12 cellular contexts compared by ENCODE assay signal in the genomic region with DNA sequence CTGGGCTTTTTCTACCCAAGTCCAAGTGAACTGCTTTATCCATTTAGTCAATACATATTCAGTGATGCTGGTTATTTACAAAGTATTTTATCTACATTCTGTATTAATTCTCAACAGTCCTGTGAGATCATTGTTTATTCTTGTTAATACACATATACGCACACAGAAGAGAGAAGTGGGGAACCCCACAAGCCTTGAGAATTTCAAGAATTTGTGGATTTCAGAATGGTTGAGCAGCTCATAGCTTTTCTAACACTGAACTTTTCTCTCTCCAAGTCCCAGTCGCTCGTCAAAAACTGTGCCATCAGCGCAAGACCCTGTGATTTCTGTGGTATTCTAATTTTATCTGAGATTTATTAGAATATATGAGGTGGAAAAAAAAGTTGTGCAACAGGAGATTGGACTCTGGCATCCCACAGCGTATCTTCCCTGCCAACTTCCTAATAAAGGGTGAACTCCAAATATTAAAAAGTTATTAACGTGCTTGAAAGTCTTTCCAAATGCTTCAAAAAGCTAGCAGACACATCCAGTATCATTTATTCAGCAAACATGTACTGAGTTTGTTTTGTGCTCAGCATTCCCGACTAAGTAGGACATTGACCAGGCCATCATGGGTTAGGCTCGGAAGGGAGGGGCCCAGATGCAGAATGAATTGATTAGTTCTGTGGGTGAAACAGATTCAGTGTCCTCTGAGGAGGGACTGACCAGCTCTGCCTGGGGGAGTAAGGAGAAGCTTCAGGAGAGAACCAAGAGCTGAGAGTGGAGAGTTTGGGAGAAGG.
A peak's percentile ranks its signal among the peaks of the same experiment; 100 is the strongest.
DNase-seq lines count a peak whose midpoint lies in the region; ATAC-seq and TF ChIP-seq lines count a peak whose summit lies in the region.
"Had no signal": no experiment of that assay in that cellular context is flagged by ENCODE, and none has a peak within 500 bp of the region (broad histone marks: within the 10 kb centered on the region; RNA-seq: fewer than 3 reads in every experiment).

No MANE protein-coding gene starts in this region.

- no peak overlapping the region for H3K9ac ChIP-seq in skeletal muscle tissue (ENCODE audit: low read depth in 1 of 3, low read length in 3 of 3)
- H3K9ac ChIP-seq in SK-N-SH = no peak overlapping the region

- H3K4me3 Mint-ChIP-seq in Caco-2 (ENCODE audit: unreplicated experiment) (no peak overlapping the region), MCF 10A (ENCODE audit: unreplicated experiment) (no peak overlapping the region)

- H3K36me3 ChIP-seq in Caco-2 (ENCODE audit: control insufficient read depth, insufficient read depth, low read length) = no peaks in the 10 kb centered on the region
- H3K36me3 ChIP-seq in left lung = no peaks in the 10 kb centered on the region
- H3K36me3 ChIP-seq in skeletal muscle tissue (ENCODE audit: control insufficient read depth in 3 of 3, insufficient read depth in 3 of 3, low read length in 3 of 3) = no peaks in the 10 kb centered on the region
- H3K36me3 ChIP-seq in SK-N-SH (replicated peaks in 1 of 2; ENCODE audit: control insufficient read depth in 1 of 2, insufficient read depth in 2 of 2, low read length in 1 of 2) = peaks cover 16 to 20% of the 10 kb centered on the region in 2 experiments

- no peak for TF ChIP-seq EP300 in SK-N-SH (IDR thresholded peaks at IDR 0.05; ENCODE audit: borderline replicate concordance in 1 of 2, low read depth in 1 of 2, low read length in 1 of 2)

- H3K27me3 ChIP-seq in Caco-2 (replicated peaks; ENCODE audit: control insufficient read depth, insufficient read depth, low read length) (no peaks in the 10 kb centered on the region), left lung (no peaks in the 10 kb centered on the region), skeletal muscle tissue (ENCODE audit: control insufficient read depth in 3 of 3, insufficient read depth in 3 of 3, low read length in 3 of 3) (no peaks in the 10 kb centered on the region), SK-N-SH (ENCODE audit: insufficient read depth) (no peaks in the 10 kb centered on the region)

- H3K9me3 Mint-ChIP-seq in Caco-2 (ENCODE audit: unreplicated experiment) (no peaks in the 10 kb centered on the region), MCF 10A (ENCODE audit: unreplicated experiment) (no peaks in the 10 kb centered on the region)

- CTCF ChIA-PET in Caco-2 (lab: Charles Lee) = no interaction called here
- CTCF ChIA-PET in MCF 10A (lab: Yijun Ruan, JAX) = interaction anchor here (0.6 to 3.2 kb wide), 7 partner anchors 29 to 775 kb away, joined by 3 to 11 read pairs (median 3); no protein-coding TSS in a partner anchor
- CTCF ChIA-PET in SK-N-SH (lab: Yijun Ruan, JAX) = interaction anchor here (1.4 to 5.3 kb wide), 3 partner anchors 12 to 315 kb away, joined by 3 to 25 read pairs (median 4); no protein-coding TSS in a partner anchor

- no peak for TF ChIP-seq RAD21 in SK-N-SH (IDR thresholded peaks at IDR 0.05; ENCODE audit: low read length)

- H3K4me3 ChIP-seq in Caco-2 (ENCODE audit: low read depth, low read length) (no peak overlapping the region), left lung (no peak overlapping the region), skeletal muscle tissue (ENCODE audit: low read length in 3 of 3) (no peak overlapping the region), SK-N-SH (ENCODE audit: low read depth in 2 of 2, low read length in 1 of 2) (no peak overlapping the region)

- H3K27ac ChIP-seq in left lung (peak overlapping the region in 1 of 2 donors; percentile 52), skeletal muscle tissue (ENCODE audit: low read depth, low read length) (peak overlapping the region; percentile 37), SK-N-SH (ENCODE audit: low read depth in 2 of 2, low read length in 1 of 2) (no peak overlapping the region)

- H4K20me1 ChIP-seq in SK-N-SH (ENCODE audit: insufficient read depth) = peaks cover 52% of the 10 kb centered on the region

- intact Hi-C loops in Caco-2 (cut with micrococcal nuclease; ENCODE audit: unreplicated experiment) (no loop called here), MCF 10A (cut with micrococcal nuclease) (no loop called here), left lung (cut with DNase I) (no loop called here)

- H3K9me2 ChIP-seq in SK-N-SH = no peaks in the 10 kb centered on the region

- DNase-seq in Caco-2 (no peak), MCF 10A (ENCODE audit: unreplicated experiment) (no peak), left lung (no peak), NCI-H187 (lab: John Stamatoyannopoulos, UW) (no peak), NCI-H2081 treated with DMSO at 0.1 percent for 48 hours (lab: John Stamatoyannopoulos, UW) (no peak), Ammon's horn (ENCODE audit: low spot score) (no peak), SK-N-SH (no peak)
- DNase-seq: activated naive CD4-positive, alpha-beta T cell treated with Interleukin-2 at 50 U/mL for 16 hours; erythroblast; KBM-7; NCI-H146 had no signal

- H3K9me3 ChIP-seq in Caco-2 (no peaks in the 10 kb centered on the region), left lung (no peaks in the 10 kb centered on the region), skeletal muscle tissue (ENCODE audit: control insufficient read depth in 3 of 3, low read length in 3 of 3) (no peaks in the 10 kb centered on the region), SK-N-SH (no peaks in the 10 kb centered on the region)

- peak; percentile 38 for ATAC-seq in left lung

- H3K36me3 Mint-ChIP-seq in Caco-2 (ENCODE audit: insufficient read depth, unreplicated experiment) (no peaks in the 10 kb centered on the region), MCF 10A (ENCODE audit: insufficient read depth, unreplicated experiment) (peaks cover 75% of the 10 kb centered on the region)

- peaks cover 18% of the 10 kb centered on the region for H3K4me1 ChIP-seq in Caco-2
- H3K4me1 ChIP-seq in left lung = peaks cover 18 to 25% of the 10 kb centered on the region in 2 donors
- H3K4me1 ChIP-seq in skeletal muscle tissue (ENCODE audit: control insufficient read depth in 3 of 3, insufficient read depth in 3 of 3, low read length in 3 of 3) = peaks cover 31 to 44% (median 42%) of the 10 kb centered on the region in 3 donors
- peaks cover 13 to 19% of the 10 kb centered on the region in 2 experiments; a peak in 3 of 4 replicates for H3K4me1 ChIP-seq in SK-N-SH (ENCODE audit: control insufficient read depth in 1 of 2, insufficient read depth in 2 of 2, low read depth in 1 of 2, low read length in 1 of 2)

- 96% methylated on average over 8 of the region's 8 CpGs for WGBS in SK-N-SH (ENCODE audit: low lambda C conversion rate)

- no peak overlapping the region for H3K4me2 ChIP-seq in SK-N-SH

- H3F3A ChIP-seq in SK-N-SH (replicated peaks; ENCODE audit: insufficient read depth) = peaks cover 23% of the 10 kb centered on the region

- H3K27ac Mint-ChIP-seq in Caco-2 (ENCODE audit: unreplicated experiment) (peak overlapping the region; percentile 21), MCF 10A (ENCODE audit: low read depth, unreplicated experiment) (peak overlapping the region; percentile 87)

- POLR2A ChIA-PET in Caco-2 (lab: Charles Lee) (no interaction called here), MCF 10A (lab: Yijun Ruan, JAX) (interaction anchor here (0.6 to 6.5 kb wide), 13 partner anchors 9 to 815 kb away, joined by 3 to 97 read pairs (median 4); no protein-coding TSS in a partner anchor), SK-N-SH (lab: Yijun Ruan, JAX) (no interaction called here)

- H3K4me1 Mint-ChIP-seq in Caco-2 (ENCODE audit: low read depth, unreplicated experiment) (peaks cover 27% of the 10 kb centered on the region), MCF 10A (ENCODE audit: insufficient read depth, unreplicated experiment) (peaks cover 60% of the 10 kb centered on the region)

- no peak for TF ChIP-seq CTCF in Caco-2 (IDR thresholded peaks at IDR 0.05; ENCODE audit: insufficient read depth in 1 of 2, low read depth in 1 of 2, low read length in 1 of 2, severe bottlenecking in 1 of 2, unreplicated experiment in 1 of 2)
- no peak for TF ChIP-seq CTCF in MCF 10A (IDR thresholded peaks at IDR 0.05; ENCODE audit: unreplicated experiment)
- TF ChIP-seq CTCF in left lung (IDR thresholded peaks at IDR 0.05) = no peak
- TF ChIP-seq CTCF in SK-N-SH (IDR thresholded peaks at IDR 0.05) = no peak

- H3K79me2 ChIP-seq in SK-N-SH (ENCODE audit: insufficient read depth) = peaks cover 98% of the 10 kb centered on the region

- H3K27me3 Mint-ChIP-seq in Caco-2 (ENCODE audit: insufficient read depth, unreplicated experiment) (no peaks in the 10 kb centered on the region), MCF 10A (ENCODE audit: insufficient read depth, unreplicated experiment) (no peaks in the 10 kb centered on the region)

- H2AFZ ChIP-seq in SK-N-SH (ENCODE audit: low read depth) = no peak overlapping the region

- no TSS peak for BruUV-seq in Caco-2 (replicated peaks; lab: Mats Ljungman, UMichigan)
- no TSS peak for BruUV-seq in MCF 10A (replicated peaks; lab: Mats Ljungman, UMichigan)

TF ChIP-seq in SK-N-SH, 30 proteins besides CTCF, POLR2A, EP300 and RAD21 (continues in another document):
- TF ChIP-seq NFIC (IDR thresholded peaks at IDR 0.05; ENCODE audit: borderline replicate concordance) (no peak), RXRA (IDR thresholded peaks at IDR 0.05; ENCODE audit: borderline replicate concordance, low read depth) (no peak), SIN3A (IDR thresholded peaks at IDR 0.05; ENCODE audit: borderline replicate concordance, low read depth, low read length) (no peak), TCF12 (IDR thresholded peaks at IDR 0.05) (no peak)
- TF ChIP-seq, protein P1, sequence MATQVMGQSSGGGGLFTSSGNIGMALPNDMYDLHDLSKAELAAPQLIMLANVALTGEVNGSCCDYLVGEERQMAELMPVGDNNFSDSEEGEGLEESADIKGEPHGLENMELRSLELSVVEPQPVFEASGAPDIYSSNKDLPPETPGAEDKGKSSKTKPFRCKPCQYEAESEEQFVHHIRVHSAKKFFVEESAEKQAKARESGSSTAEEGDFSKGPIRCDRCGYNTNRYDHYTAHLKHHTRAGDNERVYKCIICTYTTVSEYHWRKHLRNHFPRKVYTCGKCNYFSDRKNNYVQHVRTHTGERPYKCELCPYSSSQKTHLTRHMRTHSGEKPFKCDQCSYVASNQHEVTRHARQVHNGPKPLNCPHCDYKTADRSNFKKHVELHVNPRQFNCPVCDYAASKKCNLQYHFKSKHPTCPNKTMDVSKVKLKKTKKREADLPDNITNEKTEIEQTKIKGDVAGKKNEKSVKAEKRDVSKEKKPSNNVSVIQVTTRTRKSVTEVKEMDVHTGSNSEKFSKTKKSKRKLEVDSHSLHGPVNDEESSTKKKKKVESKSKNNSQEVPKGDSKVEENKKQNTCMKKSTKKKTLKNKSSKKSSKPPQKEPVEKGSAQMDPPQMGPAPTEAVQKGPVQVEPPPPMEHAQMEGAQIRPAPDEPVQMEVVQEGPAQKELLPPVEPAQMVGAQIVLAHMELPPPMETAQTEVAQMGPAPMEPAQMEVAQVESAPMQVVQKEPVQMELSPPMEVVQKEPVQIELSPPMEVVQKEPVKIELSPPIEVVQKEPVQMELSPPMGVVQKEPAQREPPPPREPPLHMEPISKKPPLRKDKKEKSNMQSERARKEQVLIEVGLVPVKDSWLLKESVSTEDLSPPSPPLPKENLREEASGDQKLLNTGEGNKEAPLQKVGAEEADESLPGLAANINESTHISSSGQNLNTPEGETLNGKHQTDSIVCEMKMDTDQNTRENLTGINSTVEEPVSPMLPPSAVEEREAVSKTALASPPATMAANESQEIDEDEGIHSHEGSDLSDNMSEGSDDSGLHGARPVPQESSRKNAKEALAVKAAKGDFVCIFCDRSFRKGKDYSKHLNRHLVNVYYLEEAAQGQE (IDR thresholded peaks at IDR 0.05; ENCODE audit: low read depth, low read length) = no peak
